24 cellular contexts compared by ENCODE assay signal in the genomic region with DNA sequence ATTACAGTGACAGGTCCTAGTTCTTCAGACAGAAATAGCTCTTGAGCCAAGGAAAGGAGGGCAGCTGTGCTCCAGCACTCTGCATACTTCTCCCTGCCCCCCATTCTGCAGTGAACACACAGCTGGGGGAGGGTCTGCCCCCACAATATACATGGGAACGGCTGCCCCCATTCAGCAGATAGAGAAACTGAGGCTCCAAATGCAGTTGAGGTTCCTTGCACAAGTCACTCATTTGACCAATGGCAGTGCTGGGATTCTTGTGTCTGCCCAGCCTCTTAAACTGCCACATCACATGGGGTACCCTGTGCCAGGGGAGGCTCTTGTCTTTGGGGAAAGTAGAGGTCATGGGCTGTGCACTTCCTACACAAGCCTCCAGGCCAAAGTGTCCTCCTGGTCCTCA. TPM values are rescaled to one million over a fixed set of nuclear protein-coding genes. Genes with fewer than 3 reads are reported as not detected.
"Had no signal": no experiment of that assay in that cellular context is flagged by ENCODE, and none has a peak within 500 bp of the region (broad histone marks: within the 10 kb centered on the region; RNA-seq: fewer than 3 reads in every experiment).

No MANE protein-coding gene starts in this region.

- H3K27ac ChIP-seq: RWPE1 had no signal

- ATAC-seq: Panc1, PC-3, SK-N-SH treated with all-trans-retinoic acid at 6 μM for 48 hours had no signal

- H3K36me3 ChIP-seq: MG63 had no signal

- H3K9me3 ChIP-seq: MG63 had no signal

- H3K27me3 ChIP-seq: MG63 had no signal

- H3K4me3 ChIP-seq: MG63 had no signal

- DNase-seq: KBM-7, MG63, NCI-H1092, NCI-H1105 treated with DMSO at 0.1 percent for 48 hours, NCI-H1417 treated with DMSO at 0.1 percent for 48 hours, NCI-H146, NCI-H1694 treated with DMSO at 0.1 percent for 48 hours, NCI-H1930, NCI-H2081, NCI-H2107, NCI-H2227 treated with DMSO at 0.1 percent for 48 hours, NCI-H524, NCI-H526 treated with DMSO at 0.1 percent for 48 hours, NCI-H748 treated with DMSO at 0.1 percent for 48 hours, PC-3, SHP77 had no signal

RNA-seq across cellular contexts. Expression of a gene that starts 25.2 kb away (rescaled TPM):
- total RNA-seq: HT1080, LHCN-M2, NCI-H460, OCI-LY7, PC-3 had no signal
- polyA plus RNA-seq: IgD-negative memory B cell had no signal

RNA-seq across cellular contexts. Expression of a gene that starts 49.3 kb away (rescaled TPM):
- total RNA-seq: HT1080, LHCN-M2, NCI-H460, OCI-LY7, PC-3 had no signal
- polyA plus RNA-seq: IgD-negative memory B cell had no signal

RNA-seq across cellular contexts. Expression of a gene that starts 55.9 kb away (rescaled TPM):
- total RNA-seq: HT1080 had no signal
- polyA plus RNA-seq: IgD-negative memory B cell had no signal
